ENCODE assay signal across 1 cellular context in genomic region chr4:176635372-176636261, GRCh38.
TF ChIP-seq lines count a peak whose summit lies in the region.

No MANE protein-coding gene starts in this region.

TF ChIP-seq in IMR-90, 13 proteins besides CTCF, POLR2A, EP300 and RAD21 (continued from another document):
- no peak for TF ChIP-seq ELK1 (IDR thresholded peaks at IDR 0.05; ENCODE audit: borderline replicate concordance, low read depth, low read length)
